ENCODE assay signal across 1 cellular context in the genomic region with DNA sequence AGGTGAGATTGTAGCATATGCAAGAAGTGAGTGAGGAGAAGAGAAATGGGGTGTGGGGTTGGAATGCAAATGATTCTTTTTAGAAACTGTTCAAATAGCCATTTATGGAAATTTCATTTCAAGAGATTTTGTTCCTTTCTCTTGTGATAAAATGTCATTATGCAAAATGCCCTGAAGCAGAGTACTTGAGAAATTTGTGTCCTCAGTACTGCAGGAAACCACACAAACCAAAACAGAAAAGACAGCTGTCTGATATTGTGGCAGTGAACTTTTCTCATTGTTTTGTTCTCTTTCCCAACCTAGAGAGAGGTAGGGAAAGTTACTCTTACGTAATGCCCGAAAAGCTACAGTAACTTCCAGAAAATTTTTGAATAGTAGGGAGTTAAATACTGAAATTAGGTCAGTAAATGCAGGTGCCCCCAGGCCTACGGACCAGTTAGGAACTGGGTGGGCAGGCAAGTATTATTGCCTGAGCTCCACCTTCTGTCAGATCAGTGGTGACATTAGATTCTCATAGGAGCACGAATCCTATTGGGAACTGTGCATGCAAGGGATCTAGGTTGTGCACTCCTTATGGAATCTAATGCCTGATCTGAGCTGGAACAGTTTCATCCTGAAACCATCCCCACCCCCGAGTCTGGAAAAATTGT.
TF ChIP-seq lines count a peak whose summit lies in the region.

No MANE protein-coding gene starts in this region.

TF ChIP-seq in K562, 482 proteins besides CTCF, POLR2A, EP300 and RAD21 (continued from another document):
- TF ChIP-seq, protein P1, sequence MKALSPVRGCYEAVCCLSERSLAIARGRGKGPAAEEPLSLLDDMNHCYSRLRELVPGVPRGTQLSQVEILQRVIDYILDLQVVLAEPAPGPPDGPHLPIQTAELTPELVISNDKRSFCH (CRISPR knock-in tag; IDR thresholded peaks at IDR 0.05): no peak
- TF ChIP-seq, protein P1 (tag; IDR thresholded peaks at IDR 0.05): no peak
- TF ChIP-seq ZNF584 (CRISPR knock-in tag; IDR thresholded peaks at IDR 0.05; ENCODE audit: low read depth): no peak
